In the genomic region with DNA sequence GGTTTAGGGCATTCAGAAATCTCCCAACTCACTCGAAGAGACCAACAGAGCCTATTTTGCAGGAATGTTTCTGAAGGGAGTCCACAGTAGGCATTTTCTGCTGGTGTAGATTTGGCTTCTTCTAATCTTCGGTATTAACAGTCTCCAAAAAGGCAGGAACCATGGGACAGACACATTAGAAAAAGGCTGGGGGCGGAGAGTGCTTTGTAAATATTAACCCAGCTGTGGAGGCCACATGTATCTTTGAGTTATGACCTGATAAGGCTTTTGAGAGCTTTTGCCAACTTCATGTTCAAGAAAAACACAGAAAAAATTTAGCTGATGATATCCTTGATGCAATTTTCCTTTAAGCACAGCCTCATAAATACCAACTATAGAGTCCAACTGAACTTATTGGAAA, we compare ENCODE assay signal across 11 cellular contexts.
"Had no signal": no experiment of that assay in that cellular context is flagged by ENCODE, and none has a peak within 500 bp of the region (broad histone marks: within the 10 kb centered on the region; RNA-seq: fewer than 3 reads in every experiment).

No MANE protein-coding gene starts in this region.

- DNase-seq: activated CD4-positive, alpha-beta T cell treated with anti-CD3 and anti-CD28 coated beads, Interleukin-2, amount 50 U/mL, for 4 hours; activated gamma-delta T cell; effector CD4-positive, alpha-beta T cell; heart right ventricle; immature natural killer cell; kidney glomerular epithelial cell; mesenchymal stem cell; naive thymus-derived CD8-positive, alpha-beta T cell; stimulated activated naive B cell treated with anti-CD40 and anti-IgM and Interleukin-4, amounts not matched to agents 10 μg/mL and 1 μg/mL and 100 μg/mL, for 72 hours had no signal

- H3K27ac Mint-ChIP-seq: activated naive CD4-positive, alpha-beta T cell treated with anti-CD3 and anti-CD28 coated beads, Interleukin-2, amount 50 U/mL, for 24 hours; immature natural killer cell; stimulated activated naive B cell treated with anti-CD40 and anti-IgM and Interleukin-4, amounts not matched to agents 10 μg/mL and 1 μg/mL and 100 μg/mL, for 72 hours; T-helper 1 cell treated with Interleukin-12 subunit alpha and Interleukin-12 subunit beta and Interleukin-4 antibody, amounts not matched to agents 30 μg/mL and 1 μg/mL, for 36 hours had no signal

- H3K36me3 Mint-ChIP-seq: activated naive CD4-positive, alpha-beta T cell treated with anti-CD3 and anti-CD28 coated beads, Interleukin-2, amount 50 U/mL, for 24 hours; immature natural killer cell; naive thymus-derived CD8-positive, alpha-beta T cell; stimulated activated naive B cell treated with anti-CD40 and anti-IgM and Interleukin-4, amounts not matched to agents 10 μg/mL and 1 μg/mL and 100 μg/mL, for 72 hours had no signal

- H3K4me1 Mint-ChIP-seq: activated naive CD4-positive, alpha-beta T cell treated with anti-CD3 and anti-CD28 coated beads, Interleukin-2, amount 50 U/mL, for 24 hours; immature natural killer cell; naive thymus-derived CD8-positive, alpha-beta T cell; stimulated activated naive B cell treated with anti-CD40 and anti-IgM and Interleukin-4, amounts not matched to agents 10 μg/mL and 1 μg/mL and 100 μg/mL, for 72 hours had no signal

- H3K9me3 Mint-ChIP-seq: activated naive CD4-positive, alpha-beta T cell treated with anti-CD3 and anti-CD28 coated beads, Interleukin-2, amount 50 U/mL, for 24 hours; immature natural killer cell; stimulated activated naive B cell treated with anti-CD40 and anti-IgM and Interleukin-4, amounts not matched to agents 10 μg/mL and 1 μg/mL and 100 μg/mL, for 72 hours had no signal

- H3K4me3 Mint-ChIP-seq: activated naive CD4-positive, alpha-beta T cell treated with anti-CD3 and anti-CD28 coated beads, Interleukin-2, amount 50 U/mL, for 24 hours; immature natural killer cell; naive thymus-derived CD8-positive, alpha-beta T cell; stimulated activated naive B cell treated with anti-CD40 and anti-IgM and Interleukin-4, amounts not matched to agents 10 μg/mL and 1 μg/mL and 100 μg/mL, for 72 hours; T-helper 1 cell treated with Interleukin-12 subunit alpha and Interleukin-12 subunit beta and Interleukin-4 antibody, amounts not matched to agents 30 μg/mL and 1 μg/mL, for 36 hours had no signal

- H3K27me3 Mint-ChIP-seq: activated naive CD4-positive, alpha-beta T cell treated with anti-CD3 and anti-CD28 coated beads, Interleukin-2, amount 50 U/mL, for 24 hours had no signal
